10 cellular contexts compared by ENCODE assay signal in the genomic region with DNA sequence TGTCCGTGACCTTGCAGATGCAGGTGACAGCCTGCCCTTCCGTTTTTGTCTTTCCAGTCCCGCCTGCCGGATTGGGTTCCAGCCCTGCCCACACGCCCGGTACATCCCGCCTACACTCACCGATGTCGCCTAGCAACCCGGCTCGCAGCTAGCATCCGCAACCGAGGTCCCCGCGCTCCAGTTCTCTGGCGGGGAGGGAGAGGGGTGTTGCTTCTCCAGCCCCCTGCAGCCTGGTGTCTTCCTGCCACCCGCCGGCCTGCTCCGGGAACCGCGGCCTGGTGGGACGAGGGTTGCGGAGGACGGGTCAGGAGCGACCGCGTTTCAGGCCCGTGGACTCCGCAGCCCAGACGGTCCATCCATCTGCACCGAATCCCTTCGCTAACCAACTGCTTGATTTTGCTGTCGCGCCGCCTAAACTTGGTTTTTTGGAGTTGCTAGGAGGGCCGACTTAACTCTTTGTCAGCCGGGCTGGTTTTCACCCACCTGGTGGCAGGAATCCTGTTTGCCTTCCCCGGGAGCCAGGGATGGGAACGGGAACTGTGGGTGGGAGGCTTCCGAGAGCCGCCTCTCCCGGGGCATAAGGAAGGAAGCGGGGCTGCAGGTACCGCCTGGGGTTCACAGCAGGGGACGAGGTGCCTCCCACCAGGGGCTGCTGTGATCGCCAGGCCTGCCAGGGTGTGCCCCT. TPM values are rescaled to one million over a fixed set of nuclear protein-coding genes. Genes with fewer than 3 reads are reported as not detected.
DNase-seq lines count a peak whose midpoint lies in the region; ATAC-seq and TF ChIP-seq lines count a peak whose summit lies in the region.
"Had no signal": no experiment of that assay in that cellular context is flagged by ENCODE, and none has a peak within 500 bp of the region (broad histone marks: within the 10 kb centered on the region; RNA-seq: fewer than 3 reads in every experiment).

No MANE protein-coding gene starts in this region.

- H3K4me1 ChIP-seq in neuronal stem cell (ENCODE audit: control insufficient read depth in 2 of 2, insufficient read depth in 1 of 2, low read depth in 1 of 2, low read length in 2 of 2), result peaks cover 7 to 9% of the 10 kb centered on the region in 2 donors
- peaks cover 0 to 12% (median 9%) of the 10 kb centered on the region in 4 donors for H3K4me1 ChIP-seq in tibial artery

- peak overlapping the region; percentile 77 for H3K18ac ChIP-seq in neuronal stem cell (ENCODE audit: low read length)

- H3K79me1 ChIP-seq in neuronal stem cell (ENCODE audit: low read depth, low read length), result no peaks in the 10 kb centered on the region

- no peak overlapping the region for H3K9ac ChIP-seq in neuronal stem cell (ENCODE audit: low read depth, low read length, poor library complexity)

- H3K14ac ChIP-seq in neuronal stem cell (ENCODE audit: low read length), result no peak overlapping the region

- H3K4me2 ChIP-seq in neuronal stem cell (ENCODE audit: insufficient read depth, low read length, poor library complexity, severe bottlenecking), result peak overlapping the region; percentile 81

- H2BK12ac ChIP-seq in neuronal stem cell (ENCODE audit: low read length), result no peak overlapping the region

- H3K36me3 ChIP-seq in neuronal stem cell (replicated peaks in 1 of 2; ENCODE audit: control insufficient read depth in 2 of 2, insufficient read depth in 2 of 2, low read length in 2 of 2), result no peaks in the 10 kb centered on the region
- no peaks in the 10 kb centered on the region for H3K36me3 ChIP-seq in tibial artery

- H2BK5ac ChIP-seq in neuronal stem cell (ENCODE audit: low read length), result no peak overlapping the region

- TF ChIP-seq CTCF in epithelial cell of esophagus (IDR thresholded peaks at IDR 0.05; ENCODE audit: insufficient read depth, low read depth, low read length, missing control alignments), result peak; percentile 20
- TF ChIP-seq CTCF in tibial artery (IDR thresholded peaks at IDR 0.05), result no peak

- H3K23ac ChIP-seq in neuronal stem cell (ENCODE audit: low read depth, low read length, poor library complexity), result peak overlapping the region; percentile 75

- H2BK15ac ChIP-seq in neuronal stem cell (ENCODE audit: low read length), result no peak overlapping the region

- H3K27ac ChIP-seq in neuronal stem cell (replicated peaks; ENCODE audit: low read length) (no peak overlapping the region), tibial artery (no peak overlapping the region)
- H3K27ac ChIP-seq: SK-N-MC had no signal

- DNase-seq in NCI-H2081 (lab: John Stamatoyannopoulos, UW) (peak; percentile 45 to 72), NCI-H2081 treated with DMSO at 0.1 percent for 48 hours (lab: John Stamatoyannopoulos, UW) (no peak), epithelial cell of esophagus (ENCODE audit: low read depth) (peak; percentile 14), neuronal stem cell (ENCODE audit: low spot score) (peak; percentile 40), erythroblast (lab: John Stamatoyannopoulos, UW) (no peak), tibial artery (no peak)
- peak; percentile 76 for DNase-seq in activated CD8-positive, alpha-beta memory T cell treated with anti-CD3 and anti-CD28 coated beads, Interleukin-2, amount 50 U/mL, for 4 hours
- DNase-seq: DND-41 had no signal

- H4K91ac ChIP-seq in neuronal stem cell (ENCODE audit: low read depth, low read length, poor library complexity), result no peak overlapping the region

- WGBS in neuronal stem cell (ENCODE audit: extremely low coverage in 2 of 2, insufficient read length in 2 of 2, insufficient replicate concordance in 1 of 2), 2 donors, result no CpG with 5 or more reads among the region's 46 CpGs

- H3K4me3 ChIP-seq in epithelial cell of esophagus (ENCODE audit: low read length), result no peak overlapping the region
- H3K4me3 ChIP-seq in neuronal stem cell (ENCODE audit: low read length in 2 of 2), result peak overlapping the region; percentile 14 to 55
- H3K4me3 ChIP-seq in tibial artery, result peak overlapping the region in 1 of 2 donors; percentile 25
- H3K4me3 ChIP-seq: SK-N-MC had no signal

- H3K27me3 ChIP-seq in neuronal stem cell (ENCODE audit: control insufficient read depth in 3 of 3, insufficient read depth in 3 of 3, low read depth in 1 of 3, low read length in 3 of 3), result peaks cover 0 to 49% (median 21%) of the 10 kb centered on the region in 3 experiments
- peaks cover 0 to 84% of the 10 kb centered on the region in 2 donors for H3K27me3 ChIP-seq in tibial artery

- H2AFZ ChIP-seq in neuronal stem cell (ENCODE audit: low read length), result peak overlapping the region; percentile 77

- no peak overlapping the region for H3K4ac ChIP-seq in neuronal stem cell (ENCODE audit: low read length)

- H3K9me3 ChIP-seq in neuronal stem cell (replicated peaks in 1 of 2; ENCODE audit: control insufficient read depth in 2 of 2, insufficient read depth in 1 of 2, low read depth in 1 of 2, low read length in 2 of 2), result peaks cover 0 to 4% of the 10 kb centered on the region in 2 donors
- peaks cover 0 to 9% (median 6%) of the 10 kb centered on the region in 3 donors for H3K9me3 ChIP-seq in tibial artery

- H2BK120ac ChIP-seq in neuronal stem cell (ENCODE audit: low read depth, low read length), result no peak overlapping the region

- TF ChIP-seq POLR2A in erythroblast (IDR thresholded peaks at IDR 0.05; ENCODE audit: low read length), result no peak

- intact Hi-C loops in tibial artery (cut with DNase I; ENCODE audit: low total_unique reads), result no loop called here

- no peak for ATAC-seq in HG02571 (IDR thresholded peaks at IDR 0.05; ENCODE audit: unreplicated experiment)

- no peak overlapping the region for H2AK5ac ChIP-seq in neuronal stem cell (ENCODE audit: low read depth, low read length)

- H4K8ac ChIP-seq in neuronal stem cell (ENCODE audit: low read depth, low read length), result no peak overlapping the region

RNA-seq across cellular contexts. Expression of a gene that starts 15.4 kb away (rescaled TPM):
- 1.4 TPM for polyA plus RNA-seq in neuronal stem cell (2013, experiment 1 of 2)
- polyA plus RNA-seq in neuronal stem cell (2013, experiment 2 of 2), result 1.6 TPM

RNA-seq across cellular contexts. Expression of a gene that starts 29.5 kb away (rescaled TPM):
- polyA plus RNA-seq in neuronal stem cell (2013, experiment 1 of 2), result 0.01 TPM
- 0.03 TPM for polyA plus RNA-seq in neuronal stem cell (2013, experiment 2 of 2)

RNA-seq across cellular contexts. Expression of a gene that starts 39.1 kb away (rescaled TPM):
- polyA plus RNA-seq in neuronal stem cell (2013, experiment 1 of 2), result 39.9 TPM
- 40.6 TPM for polyA plus RNA-seq in neuronal stem cell (2013, experiment 2 of 2)

RNA-seq across cellular contexts. Expression of a gene that starts 40.1 kb away (rescaled TPM):
- 19.0 TPM for polyA plus RNA-seq in neuronal stem cell (2013, experiment 1 of 2)
- 17.8 TPM for polyA plus RNA-seq in neuronal stem cell (2013, experiment 2 of 2)

Comparison
In these comparisons a context has a peak if more than half of its experiments do, and no peak if none do; other contexts are left out.
1. DNase-seq: peak in NCI-H2081 (2 of 2), activated CD8-positive, alpha-beta memory T cell treated with anti-CD3 and anti-CD28 coated beads, Interleukin-2, amount 50 U/mL, for 4 hours (single experiment), epithelial cell of esophagus (single experiment) and neuronal stem cell (single experiment); none in NCI-H2081 treated with DMSO at 0.1 percent for 48 hours (single experiment), erythroblast (0 of 2) and tibial artery (0 of 2).